Comparison of ENCODE assay signal across 26 cellular contexts in the genomic region with DNA sequence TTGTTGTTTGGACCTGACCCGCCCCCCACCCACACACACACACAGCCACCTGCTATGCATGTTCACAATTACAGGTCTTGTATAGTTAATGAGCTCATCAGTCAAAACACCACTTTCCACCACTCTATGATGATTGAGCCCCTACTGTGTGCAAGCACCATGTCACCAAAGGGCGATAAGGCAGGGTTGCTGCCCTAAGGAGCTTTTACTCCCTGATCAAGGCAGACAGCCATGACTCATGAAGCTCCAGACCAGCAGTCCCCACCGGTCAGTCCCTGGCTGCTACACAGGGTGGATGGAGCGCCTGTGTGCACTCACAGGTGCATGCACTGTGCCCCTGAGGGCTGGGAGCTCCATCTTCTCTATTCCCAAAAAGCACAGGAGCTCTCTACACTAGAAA.
"Had no signal": no experiment of that assay in that cellular context is flagged by ENCODE, and none has a peak within 500 bp of the region (broad histone marks: within the 10 kb centered on the region; RNA-seq: fewer than 3 reads in every experiment).

No MANE protein-coding gene starts in this region.

- H3K9me3 Mint-ChIP-seq: activated naive CD8-positive, alpha-beta T cell treated with anti-CD3 and anti-CD28 coated beads for 36 hours; activated T-cell treated with anti-CD3 and anti-CD28 coated beads, Interleukin-2, amount 50 U/mL, for 4 hours; activated T-helper 2 cell treated with anti-CD3 and anti-CD28 coated beads, Interferon-gamma antibody, Interleukin-2, Interleukin-4, amounts not matched to agents 10 μg/mL and 5 μg/mL and 100 μg/mL, durations not matched to agents 14 hours and 24 hours and 36 hours; natural killer cell; stimulated activated naive CD8-positive, alpha-beta T cell treated with anti-CD3 and anti-CD28 coated beads, Interleukin-15, Interleukin-2, amounts not matched to agents 100 ng/mL and 50 ng/mL, for 24 hours had no signal

- H3K4me3 ChIP-seq: breast epithelium, hepatocyte, prostate gland, thyroid gland, upper lobe of right lung had no signal

- H3K36me3 Mint-ChIP-seq: activated naive CD8-positive, alpha-beta T cell treated with anti-CD3 and anti-CD28 coated beads for 36 hours; natural killer cell had no signal

- H3K27me3 ChIP-seq: breast epithelium, thyroid gland, upper lobe of right lung had no signal

- H3K9me3 ChIP-seq: breast epithelium, prostate gland, thyroid gland, upper lobe of right lung had no signal

- H3K4me1 ChIP-seq: breast epithelium, prostate gland, upper lobe of right lung had no signal

- H3K4me2 ChIP-seq: hepatocyte had no signal

- DNase-seq: activated CD4-positive, alpha-beta T cell treated with anti-CD3 and anti-CD28 coated beads for 36 hours; activated CD4-positive, alpha-beta T cell treated with anti-CD3 and anti-CD28 coated beads, Interleukin-2, amount 50 U/mL, for 48 hours; activated CD8-positive, alpha-beta memory T cell treated with anti-CD3 and anti-CD28 coated beads, Interleukin-2, amount 50 U/mL, for 48 hours; activated naive CD4-positive, alpha-beta T cell; activated naive CD8-positive, alpha-beta T cell treated with anti-CD3 and anti-CD28 coated beads for 36 hours; activated T-cell treated with anti-CD3 and anti-CD28 coated beads, Interleukin-2, amount 50 U/mL, for 4 hours; effector memory CD4-positive, alpha-beta T cell; glutamatergic neuron; left ventricle myocardium superior; mammary epithelial cell; midbrain; natural killer cell; right cardiac atrium; stimulated activated CD4-positive, alpha-beta T cell treated with anti-CD3 and anti-CD28 coated beads, Interleukin-1b, Interleukin-23, amount 100 ng/mL, for 48 hours; substantia nigra; T1000; thyroid gland; upper lobe of right lung had no signal

- H3K27ac Mint-ChIP-seq: activated CD4-positive, alpha-beta T cell treated with anti-CD3 and anti-CD28 coated beads for 36 hours; activated naive CD8-positive, alpha-beta T cell treated with anti-CD3 and anti-CD28 coated beads for 36 hours; activated T-helper 2 cell treated with anti-CD3 and anti-CD28 coated beads, Interferon-gamma antibody, Interleukin-2, Interleukin-4, amounts not matched to agents 10 μg/mL and 5 μg/mL and 100 μg/mL, durations not matched to agents 14 hours and 24 hours and 36 hours; natural killer cell; stimulated activated naive CD8-positive, alpha-beta T cell treated with anti-CD3 and anti-CD28 coated beads, Interleukin-15, Interleukin-2, amounts not matched to agents 100 ng/mL and 50 ng/mL, for 24 hours; WTC11 had no signal

- H3K79me2 ChIP-seq: hepatocyte had no signal

- H3K4me1 Mint-ChIP-seq: activated CD4-positive, alpha-beta T cell treated with anti-CD3 and anti-CD28 coated beads for 36 hours; activated naive CD8-positive, alpha-beta T cell treated with anti-CD3 and anti-CD28 coated beads for 36 hours; central memory CD8-positive, alpha-beta T cell; natural killer cell had no signal

- H3K36me3 ChIP-seq: breast epithelium, prostate gland, thyroid gland, upper lobe of right lung had no signal

- ATAC-seq: activated CD4-positive, alpha-beta T cell treated with anti-CD3 and anti-CD28 coated beads for 36 hours; activated T-cell treated with anti-CD3 and anti-CD28 coated beads, Interleukin-2, amount 50 U/mL, for 4 hours; esophagus mucosa; left ventricle myocardium superior; natural killer cell; right cardiac atrium; upper lobe of right lung had no signal

- H3K27ac ChIP-seq: breast epithelium, hepatocyte, prostate gland, thyroid gland, upper lobe of right lung had no signal

- H3K4me3 Mint-ChIP-seq: activated CD4-positive, alpha-beta T cell treated with anti-CD3 and anti-CD28 coated beads for 36 hours; activated naive CD8-positive, alpha-beta T cell treated with anti-CD3 and anti-CD28 coated beads for 36 hours; activated T-cell treated with anti-CD3 and anti-CD28 coated beads, Interleukin-2, amount 50 U/mL, for 4 hours; central memory CD8-positive, alpha-beta T cell; natural killer cell; stimulated activated naive CD8-positive, alpha-beta T cell treated with anti-CD3 and anti-CD28 coated beads, Interleukin-15, Interleukin-2, amounts not matched to agents 100 ng/mL and 50 ng/mL, for 24 hours; WTC11 had no signal
